In genomic region chr3:24168977-24169376, GRCh38 we compare ENCODE assay signal across 21 cellular contexts.
"Had no signal": no experiment of that assay in that cellular context is flagged by ENCODE, and none has a peak within 500 bp of the region (broad histone marks: within the 10 kb centered on the region; RNA-seq: fewer than 3 reads in every experiment).

No MANE protein-coding gene starts in this region.

- H3K4me1 ChIP-seq: esophagus squamous epithelium, parathyroid adenoma had no signal

- H2AFZ ChIP-seq: parathyroid adenoma had no signal

- H3K36me3 ChIP-seq: cardiac muscle cell, esophagus squamous epithelium, gastrocnemius medialis, upper lobe of left lung had no signal

- H3K9me3 ChIP-seq: body of pancreas, esophagus squamous epithelium, gastrocnemius medialis, upper lobe of left lung had no signal

- ATAC-seq: activated CD4-positive, alpha-beta T cell treated with anti-CD3 and anti-CD28 coated beads for 36 hours; activated naive CD8-positive, alpha-beta T cell treated with anti-CD3 and anti-CD28 coated beads, Interleukin-2, amount 50 U/mL, for 24 hours; activated T-cell treated with anti-CD3 and anti-CD28 coated beads, Interleukin-2, amount 50 U/mL, for 72 hours; body of pancreas; gastrocnemius medialis; right cardiac atrium; stimulated activated naive CD8-positive, alpha-beta T cell treated with anti-CD3 and anti-CD28 coated beads, Interleukin-15, Interleukin-2, amounts not matched to agents 100 U/mL and 50 U/mL, for 24 hours had no signal

- H3K27ac ChIP-seq: body of pancreas, cardiac muscle cell, esophagus squamous epithelium, gastrocnemius medialis, parathyroid adenoma, upper lobe of left lung had no signal

- H3K79me2 ChIP-seq: parathyroid adenoma had no signal

- DNase-seq: activated B cell treated with CpG ODN at 0.5 μM for 24 hours; activated CD4-positive, alpha-beta memory T cell treated with anti-CD3 and anti-CD28 coated beads for 36 hours; activated CD4-positive, alpha-beta T cell treated with anti-CD3 and anti-CD28 coated beads for 36 hours; activated gamma-delta T cell; activated naive CD4-positive, alpha-beta T cell treated with anti-CD3 and anti-CD28 coated beads, Interleukin-2, amount 50 U/mL, for 16 hours; activated naive CD8-positive, alpha-beta T cell treated with anti-CD3 and anti-CD28 coated beads, Interleukin-2, amount 50 U/mL, for 24 hours; activated T-cell treated with anti-CD3 and anti-CD28 coated beads, Interleukin-2, amount 50 U/mL, for 72 hours; body of pancreas; cortex of kidney; endodermal cell; esophagus squamous epithelium; gastrocnemius medialis; head of caudate nucleus; nephron progenitor cell; right cardiac atrium; stimulated activated CD4-positive, alpha-beta T cell treated with anti-CD3 and anti-CD28 coated beads, Interleukin-4, amount 100 ng/mL, for 24 hours; stimulated activated naive CD8-positive, alpha-beta T cell treated with anti-CD3 and anti-CD28 coated beads, Interleukin-15, Interleukin-2, amounts not matched to agents 100 U/mL and 50 U/mL, for 24 hours; T-helper 9 cell; upper lobe of left lung had no signal

- H3K4me3 ChIP-seq: body of pancreas, cardiac muscle cell, esophagus squamous epithelium, gastrocnemius medialis, upper lobe of left lung had no signal

- H3K27me3 ChIP-seq: body of pancreas, cardiac muscle cell, esophagus squamous epithelium, gastrocnemius medialis, upper lobe of left lung had no signal
